Comparison of ENCODE assay signal across 8 cellular contexts in the genomic region with DNA sequence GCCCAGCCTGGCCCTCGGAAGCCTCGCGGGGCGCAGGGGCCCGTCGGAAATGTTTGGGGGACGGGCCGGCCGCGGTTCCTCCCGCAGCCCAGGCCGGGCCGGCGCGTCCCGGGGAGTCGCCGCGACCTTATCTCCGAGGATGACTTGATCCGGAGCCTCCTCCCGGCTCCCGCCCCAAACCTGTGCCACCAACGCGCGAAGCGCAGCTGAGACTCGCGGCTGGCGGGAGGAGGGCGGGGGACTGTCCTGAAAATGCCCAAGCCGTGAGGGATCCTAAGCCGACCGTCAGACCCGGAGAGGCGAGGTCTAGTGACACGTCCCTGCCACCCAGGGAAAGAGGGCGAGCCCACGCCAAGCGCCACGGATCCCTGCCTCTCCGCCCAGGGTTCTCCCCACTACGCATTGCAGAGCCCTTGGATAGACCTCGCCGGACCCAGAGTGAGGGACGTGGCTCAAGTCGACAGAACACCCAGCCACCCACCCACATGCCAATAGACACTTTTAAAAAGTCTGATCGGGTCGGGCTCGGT. TPM values are rescaled to one million over a fixed set of nuclear protein-coding genes. Genes with fewer than 3 reads are reported as not detected.
DNase-seq lines count a peak whose midpoint lies in the region; ATAC-seq and TF ChIP-seq lines count a peak whose summit lies in the region.

No MANE protein-coding gene starts in this region.

- no peak overlapping the region for H3K27ac ChIP-seq in MM.1S (ENCODE audit: low read length)

- TF ChIP-seq CTCF in AG10803 (conservative IDR thresholded peaks at IDR 0.05; ENCODE audit: low read length) (no peak), MM.1S (IDR thresholded peaks at IDR 0.05; ENCODE audit: low read length) (no peak)

- H3K4me2 ChIP-seq in MM.1S (ENCODE audit: low read depth, low read length) = peak overlapping the region; percentile 68; the same call in 1 of the 2 replicates

- H3K27me3 Mint-ChIP-seq in dendritic cell treated with granulocyte-macrophage colony-stimulating factor and Interleukin-4, amounts not matched to agents 40 ng/mL and 50 ng/mL, for 4 days = peaks cover 27% of the 10 kb centered on the region

- no peak overlapping the region for H2AFZ ChIP-seq in MM.1S (ENCODE audit: low read length)

- peaks cover 10% of the 10 kb centered on the region for H3K4me1 Mint-ChIP-seq in dendritic cell treated with granulocyte-macrophage colony-stimulating factor and Interleukin-4, amounts not matched to agents 40 ng/mL and 50 ng/mL, for 4 days (ENCODE audit: low read depth)

- H3K27ac Mint-ChIP-seq in dendritic cell treated with granulocyte-macrophage colony-stimulating factor and Interleukin-4, amounts not matched to agents 40 ng/mL and 50 ng/mL, for 4 days = peak overlapping the region; percentile 74

- H3K9me2 ChIP-seq in MM.1S (replicated peaks; ENCODE audit: insufficient read depth, low read length) = no peaks in the 10 kb centered on the region

- H3K9me3 Mint-ChIP-seq in dendritic cell treated with granulocyte-macrophage colony-stimulating factor and Interleukin-4, amounts not matched to agents 40 ng/mL and 50 ng/mL, for 4 days = no peaks in the 10 kb centered on the region

- peaks cover 16% of the 10 kb centered on the region for H3K36me3 Mint-ChIP-seq in dendritic cell treated with granulocyte-macrophage colony-stimulating factor and Interleukin-4, amounts not matched to agents 40 ng/mL and 50 ng/mL, for 4 days (ENCODE audit: low read depth)

- no peaks in the 10 kb centered on the region for H3K9me3 ChIP-seq in MM.1S (replicated peaks; ENCODE audit: insufficient read depth, low read length)

- intact Hi-C loops in dendritic cell treated with granulocyte-macrophage colony-stimulating factor and Interleukin-4, amounts not matched to agents 40 ng/mL and 50 ng/mL, for 4 days (cut with micrococcal nuclease) = loop anchor here (1.0 to 2.0 kb wide), 2 partner anchors 50 to 91 kb away; a partner anchor contains a TSS

- DNase-seq in AG10803 (ENCODE audit: low read depth) (no peak), MM.1S (no peak), myocyte (ENCODE audit: low read depth) (peak; percentile 25), COR-L47 (lab: John Stamatoyannopoulos, UW) (no peak), NCI-H2081 treated with DMSO at 0.1 percent for 48 hours (lab: John Stamatoyannopoulos, UW) (no peak)

- ATAC-seq in GM19035 (IDR thresholded peaks at IDR 0.05; ENCODE audit: unreplicated experiment) (peak; percentile 7), HG03159 (IDR thresholded peaks at IDR 0.05; ENCODE audit: unreplicated experiment) (no peak)

- H3K79me2 ChIP-seq in MM.1S (ENCODE audit: low read length) = no peaks in the 10 kb centered on the region

- H3K4me1 ChIP-seq in MM.1S (ENCODE audit: low read length) = no peaks in the 10 kb centered on the region

- H3K27me3 ChIP-seq in MM.1S (replicated peaks; ENCODE audit: insufficient read depth, low read length) = no peaks in the 10 kb centered on the region

- H3K4me3 ChIP-seq in AG10803 (ENCODE audit: low read length) (peak overlapping the region; percentile 39), MM.1S (ENCODE audit: low read length) (peak overlapping the region; percentile 36; the same call in 1 of the 2 replicates)

- peak overlapping the region; percentile 75 for H3K4me3 Mint-ChIP-seq in dendritic cell treated with granulocyte-macrophage colony-stimulating factor and Interleukin-4, amounts not matched to agents 40 ng/mL and 50 ng/mL, for 4 days

- no peaks in the 10 kb centered on the region for H4K20me1 ChIP-seq in MM.1S (ENCODE audit: insufficient read depth, low read length)

- H3K36me3 ChIP-seq in MM.1S (replicated peaks; ENCODE audit: insufficient read depth, low read length) = no peaks in the 10 kb centered on the region

- H3K9ac ChIP-seq in MM.1S (ENCODE audit: low read length) = no peak overlapping the region

- H3F3A ChIP-seq in MM.1S (ENCODE audit: insufficient read depth, low read length) = peaks cover 19% of the 10 kb centered on the region

RNA-seq across cellular contexts. Expression of a gene that starts 26.9 kb away (rescaled TPM):
- total RNA-seq in myocyte = 18.7 and 23.3 TPM in 2 replicates
- 13.8 TPM for polyA plus RNA-seq in myocyte (2012)

RNA-seq across cellular contexts. Expression of a gene that starts 49.6 kb away (rescaled TPM):
- total RNA-seq in myocyte = 0.94 and 1.5 TPM in 2 replicates
- 4.4 TPM for polyA plus RNA-seq in myocyte (2012)
